1 cellular context compared by ENCODE assay signal in genomic region chrX:19593684-19594083, GRCh38.
TF ChIP-seq lines count a peak whose summit lies in the region.

No MANE protein-coding gene starts in this region.

TF ChIP-seq in H1, 55 proteins besides CTCF, POLR2A, EP300 and RAD21 (continued from another document):
- TF ChIP-seq CHD7 (IDR thresholded peaks at IDR 0.05; ENCODE audit: insufficient replicate concordance, low read length) (no peak), CHD2 (IDR thresholded peaks at IDR 0.05; ENCODE audit: low read length) (no peak), TCF12 (IDR thresholded peaks at IDR 0.05; ENCODE audit: low read depth, low read length) (no peak), NRF1 (IDR thresholded peaks at IDR 0.05; ENCODE audit: low read depth, low read length) (no peak)
